Comparison of ENCODE assay signal across 1 cellular context in genomic region chr6:167825059-167825758, GRCh38.
A peak's percentile ranks its signal among the peaks of the same experiment; 100 is the strongest.
TF ChIP-seq lines count a peak whose summit lies in the region.

No MANE protein-coding gene starts in this region.

TF ChIP-seq in K562, 482 proteins besides CTCF, POLR2A, EP300 and RAD21 (continued from another document and continues in another):
- TF ChIP-seq PREB (CRISPR knock-in tag; IDR thresholded peaks at IDR 0.05) (no peak), DDX20 (tag; IDR thresholded peaks at IDR 0.05; ENCODE audit: low read depth) (no peak), TRIM25 (IDR thresholded peaks at IDR 0.05; ENCODE audit: borderline replicate concordance) (no peak), CBFA2T3 (IDR thresholded peaks at IDR 0.05) (peak; percentile 11; the same call in 1 of the 2 replicates), TOE1 (IDR thresholded peaks at IDR 0.05; ENCODE audit: borderline replicate concordance) (no peak; the same call in 1 of the 2 replicates), TOE1 (CRISPR knock-in tag; IDR thresholded peaks at IDR 0.05; ENCODE audit: borderline replicate concordance, low read depth) (no peak), ZBTB1 (CRISPR knock-in tag; IDR thresholded peaks at IDR 0.05; ENCODE audit: borderline replicate concordance, low read depth) (no peak), THRB (CRISPR knock-in tag; conservative IDR thresholded peaks at IDR 0.05) (no peak), USF2 (CRISPR knock-in tag; IDR thresholded peaks at IDR 0.05) (peak; percentile 55), CEBPB (tag; IDR thresholded peaks at IDR 0.05) (peak; percentile 85), ASH1L (IDR thresholded peaks at IDR 0.05; ENCODE audit: borderline replicate concordance, low read depth, partially characterized antibody) (no peak), SIN3A (IDR thresholded peaks at IDR 0.05; ENCODE audit: borderline replicate concordance in 2 of 2, control insufficient read depth in 1 of 2, low read depth in 2 of 2, low read length in 2 of 2) (no peak; a peak in 2 of 4 replicates), C11orf30 (IDR thresholded peaks at IDR 0.05; ENCODE audit: low read depth) (no peak), HMBOX1 (IDR thresholded peaks at IDR 0.05) (no peak), MBD1 (CRISPR knock-in tag; IDR thresholded peaks at IDR 0.05) (no peak), ZBTB11 (CRISPR knock-in tag; IDR thresholded peaks at IDR 0.05) (peak in 1 of 3 experiments; percentile 50; a peak in 1 of 6 replicates), ZNF592 (IDR thresholded peaks at IDR 0.05) (0 out of 2 replicates have a peak, but pooled peaks have one; percentile 24), ZNF408 (CRISPR knock-in tag; IDR thresholded peaks at IDR 0.05; ENCODE audit: low read depth) (no peak), MTA1 (IDR thresholded peaks at IDR 0.05; ENCODE audit: borderline replicate concordance) (0 out of 2 replicates have a peak, but pooled peaks have one; percentile 29), SOX6 (IDR thresholded peaks at IDR 0.05) (peak; percentile 72), ZNF175 (CRISPR knock-in tag; IDR thresholded peaks at IDR 0.05; ENCODE audit: low read depth) (no peak), ZNF146 (CRISPR knock-in tag; IDR thresholded peaks at IDR 0.05; ENCODE audit: unreplicated experiment) (no peak), KDM5B (IDR thresholded peaks at IDR 0.05; ENCODE audit: insufficient replicate concordance, low read depth, low read length) (no peak), TFE3 (CRISPR knock-in tag; IDR thresholded peaks at IDR 0.05) (peak; percentile 68)
- TF ChIP-seq, protein P1, sequence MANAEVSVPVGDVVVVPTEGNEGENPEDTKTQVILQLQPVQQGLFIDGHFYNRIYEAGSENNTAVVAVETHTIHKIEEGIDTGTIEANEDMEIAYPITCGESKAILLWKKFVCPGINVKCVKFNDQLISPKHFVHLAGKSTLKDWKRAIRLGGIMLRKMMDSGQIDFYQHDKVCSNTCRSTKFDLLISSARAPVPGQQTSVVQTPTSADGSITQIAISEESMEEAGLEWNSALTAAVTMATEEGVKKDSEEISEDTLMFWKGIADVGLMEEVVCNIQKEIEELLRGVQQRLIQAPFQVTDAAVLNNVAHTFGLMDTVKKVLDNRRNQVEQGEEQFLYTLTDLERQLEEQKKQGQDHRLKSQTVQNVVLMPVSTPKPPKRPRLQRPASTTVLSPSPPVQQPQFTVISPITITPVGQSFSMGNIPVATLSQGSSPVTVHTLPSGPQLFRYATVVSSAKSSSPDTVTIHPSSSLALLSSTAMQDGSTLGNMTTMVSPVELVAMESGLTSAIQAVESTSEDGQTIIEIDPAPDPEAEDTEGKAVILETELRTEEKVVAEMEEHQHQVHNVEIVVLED (CRISPR knock-in tag; IDR thresholded peaks at IDR 0.05) = no peak
- TF ChIP-seq, protein P2, sequence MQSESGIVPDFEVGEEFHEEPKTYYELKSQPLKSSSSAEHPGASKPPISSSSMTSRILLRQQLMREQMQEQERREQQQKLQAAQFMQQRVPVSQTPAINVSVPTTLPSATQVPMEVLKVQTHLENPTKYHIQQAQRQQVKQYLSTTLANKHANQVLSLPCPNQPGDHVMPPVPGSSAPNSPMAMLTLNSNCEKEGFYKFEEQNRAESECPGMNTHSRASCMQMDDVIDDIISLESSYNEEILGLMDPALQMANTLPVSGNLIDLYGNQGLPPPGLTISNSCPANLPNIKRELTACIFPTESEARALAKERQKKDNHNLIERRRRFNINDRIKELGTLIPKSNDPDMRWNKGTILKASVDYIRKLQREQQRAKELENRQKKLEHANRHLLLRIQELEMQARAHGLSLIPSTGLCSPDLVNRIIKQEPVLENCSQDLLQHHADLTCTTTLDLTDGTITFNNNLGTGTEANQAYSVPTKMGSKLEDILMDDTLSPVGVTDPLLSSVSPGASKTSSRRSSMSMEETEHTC (IDR thresholded peaks at IDR 0.05) = no peak
- TF ChIP-seq, protein P3, sequence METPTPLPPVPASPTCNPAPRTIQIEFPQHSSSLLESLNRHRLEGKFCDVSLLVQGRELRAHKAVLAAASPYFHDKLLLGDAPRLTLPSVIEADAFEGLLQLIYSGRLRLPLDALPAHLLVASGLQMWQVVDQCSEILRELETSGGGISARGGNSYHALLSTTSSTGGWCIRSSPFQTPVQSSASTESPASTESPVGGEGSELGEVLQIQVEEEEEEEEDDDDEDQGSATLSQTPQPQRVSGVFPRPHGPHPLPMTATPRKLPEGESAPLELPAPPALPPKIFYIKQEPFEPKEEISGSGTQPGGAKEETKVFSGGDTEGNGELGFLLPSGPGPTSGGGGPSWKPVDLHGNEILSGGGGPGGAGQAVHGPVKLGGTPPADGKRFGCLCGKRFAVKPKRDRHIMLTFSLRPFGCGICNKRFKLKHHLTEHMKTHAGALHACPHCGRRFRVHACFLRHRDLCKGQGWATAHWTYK (CRISPR knock-in tag; IDR thresholded peaks at IDR 0.05) = no peak
- TF ChIP-seq, protein P4, sequence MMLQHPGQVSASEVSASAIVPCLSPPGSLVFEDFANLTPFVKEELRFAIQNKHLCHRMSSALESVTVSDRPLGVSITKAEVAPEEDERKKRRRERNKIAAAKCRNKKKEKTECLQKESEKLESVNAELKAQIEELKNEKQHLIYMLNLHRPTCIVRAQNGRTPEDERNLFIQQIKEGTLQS (IDR thresholded peaks at IDR 0.05) = no peak
- TF ChIP-seq, protein P4 (CRISPR knock-in tag; conservative IDR thresholded peaks at IDR 0.05) = 0 out of 2 replicates have a peak, but pooled peaks have one; percentile 8
